25 cellular contexts compared by ENCODE assay signal in the genomic region with DNA sequence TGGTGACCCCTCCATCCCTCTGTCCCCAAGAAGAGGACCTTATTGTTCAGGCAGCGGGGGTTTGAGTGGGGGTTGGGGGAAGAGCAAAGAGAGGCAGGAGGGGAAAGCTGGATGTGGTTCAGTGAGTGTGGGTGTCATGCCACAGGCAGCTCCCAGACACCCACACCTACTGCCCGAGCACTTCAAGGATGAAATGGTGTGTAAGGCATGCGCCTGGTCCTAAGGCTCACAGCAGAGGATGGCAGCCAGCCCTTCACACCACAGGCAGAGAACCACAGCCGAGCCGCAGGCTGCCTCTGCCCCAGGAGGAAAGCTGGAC.
"Had no signal": no experiment of that assay in that cellular context is flagged by ENCODE, and none has a peak within 500 bp of the region (broad histone marks: within the 10 kb centered on the region; RNA-seq: fewer than 3 reads in every experiment).

No MANE protein-coding gene starts in this region.

- H3K9me3 Mint-ChIP-seq: activated naive CD4-positive, alpha-beta T cell treated with anti-CD3 and anti-CD28 coated beads, Interleukin-2, amount 10 ng/mL, durations not matched to agents 7 days and 5 days; activated naive CD8-positive, alpha-beta T cell treated with anti-CD3 and anti-CD28 coated beads, Interleukin-2, amount 10 ng/mL, durations not matched to agents 7 days and 5 days; activated T-cell treated with anti-CD3 and anti-CD28 coated beads, Interleukin-2, amount 50 U/mL, for 24 hours; stimulated activated effector memory CD8-positive, alpha-beta T cell treated with anti-CD3 and anti-CD28 coated beads, Interleukin-12 subunit alpha, Interleukin-12 subunit beta, amount 100 ng/mL, for 72 hours; T-helper 1 cell treated with Interleukin-12 subunit alpha and Interleukin-12 subunit beta and Interleukin-4 antibody, amounts not matched to agents 30 μg/mL and 1 μg/mL, for 36 hours had no signal

- H3K27me3 ChIP-seq: ascending aorta, breast epithelium, ovary, right lobe of liver, transverse colon had no signal

- H3K4me1 Mint-ChIP-seq: activated naive CD4-positive, alpha-beta T cell treated with anti-CD3 and anti-CD28 coated beads, Interleukin-2, amount 10 ng/mL, durations not matched to agents 7 days and 5 days; activated naive CD8-positive, alpha-beta T cell treated with anti-CD3 and anti-CD28 coated beads, Interleukin-2, amount 10 ng/mL, durations not matched to agents 7 days and 5 days; stimulated activated effector memory CD8-positive, alpha-beta T cell treated with anti-CD3 and anti-CD28 coated beads, Interleukin-12 subunit alpha, Interleukin-12 subunit beta, amount 100 ng/mL, for 72 hours had no signal

- H3K27ac ChIP-seq: ascending aorta, breast epithelium, ovary, right lobe of liver, skin epidermis, transverse colon, WERI-Rb-1 had no signal

- H3K9me3 ChIP-seq: ascending aorta, breast epithelium, ovary, right lobe of liver, transverse colon had no signal

- H3K27ac Mint-ChIP-seq: activated naive CD4-positive, alpha-beta T cell treated with anti-CD3 and anti-CD28 coated beads, Interleukin-2, amount 10 ng/mL, durations not matched to agents 7 days and 5 days; activated naive CD8-positive, alpha-beta T cell treated with anti-CD3 and anti-CD28 coated beads, Interleukin-2, amount 10 ng/mL, durations not matched to agents 7 days and 5 days; activated T-cell treated with anti-CD3 and anti-CD28 coated beads, Interleukin-2, amount 50 U/mL, for 24 hours; nephron; progenitor cell of endocrine pancreas; stimulated activated effector memory CD8-positive, alpha-beta T cell treated with anti-CD3 and anti-CD28 coated beads, Interleukin-12 subunit alpha, Interleukin-12 subunit beta, amount 100 ng/mL, for 72 hours; T-helper 1 cell treated with Interleukin-12 subunit alpha and Interleukin-12 subunit beta and Interleukin-4 antibody, amounts not matched to agents 30 μg/mL and 1 μg/mL, for 36 hours had no signal

- H3K4me1 ChIP-seq: ascending aorta, breast epithelium, right lobe of liver, transverse colon had no signal

- DNase-seq: activated CD4-positive, alpha-beta T cell treated with anti-CD3 and anti-CD28 coated beads for 48 hours; activated CD4-positive, alpha-beta T cell treated with anti-CD3 and anti-CD28 coated beads, Interleukin-2, amount 50 U/mL, for 48 hours; activated CD8-positive, alpha-beta memory T cell treated with anti-CD3 and anti-CD28 coated beads, Interleukin-2, amount 50 U/mL, for 48 hours; activated gamma-delta T cell; activated naive CD4-positive, alpha-beta T cell treated with anti-CD3 and anti-CD28 coated beads, Interleukin-2, amount 10 ng/mL, durations not matched to agents 7 days and 5 days; activated naive CD8-positive, alpha-beta T cell treated with anti-CD3 and anti-CD28 coated beads, Interleukin-2, amount 10 ng/mL, durations not matched to agents 7 days and 5 days; activated T-cell treated with anti-CD3 and anti-CD28 coated beads, Interleukin-2, amount 50 U/mL, for 24 hours; central memory CD4-positive, alpha-beta T cell; effector memory CD4-positive, alpha-beta T cell; left ventricle myocardium superior; ovary; right lobe of liver; stimulated activated CD4-positive, alpha-beta T cell treated with anti-CD3 and anti-CD28 coated beads, Interleukin-12 subunit alpha, Interleukin-12 subunit beta, amount 100 ng/mL, for 4 hours; stimulated activated CD4-positive, alpha-beta T cell treated with anti-CD3 and anti-CD28 coated beads, Interleukin-4, amount 100 ng/mL, for 24 hours; T1000; transverse colon; WERI-Rb-1 had no signal

- H3K4me3 ChIP-seq: ascending aorta, breast epithelium, ovary, right lobe of liver, skin epidermis, transverse colon had no signal

- ATAC-seq: activated CD4-positive, CD25-positive, alpha-beta regulatory T cell treated with anti-CD3 and anti-CD28 coated beads, Interleukin-2, amount 50 U/mL, for 24 hours; left ventricle myocardium superior; stimulated activated effector memory CD8-positive, alpha-beta T cell treated with anti-CD3 and anti-CD28 coated beads, Interleukin-12 subunit alpha, Interleukin-12 subunit beta, amount 100 ng/mL, for 72 hours had no signal

- H3K36me3 ChIP-seq: ascending aorta, breast epithelium, ovary, right lobe of liver, transverse colon, WERI-Rb-1 had no signal

- H3K4me3 Mint-ChIP-seq: activated naive CD4-positive, alpha-beta T cell treated with anti-CD3 and anti-CD28 coated beads, Interleukin-2, amount 10 ng/mL, durations not matched to agents 7 days and 5 days; activated naive CD8-positive, alpha-beta T cell treated with anti-CD3 and anti-CD28 coated beads, Interleukin-2, amount 10 ng/mL, durations not matched to agents 7 days and 5 days; activated T-cell treated with anti-CD3 and anti-CD28 coated beads, Interleukin-2, amount 50 U/mL, for 24 hours; nephron; stimulated activated effector memory CD8-positive, alpha-beta T cell treated with anti-CD3 and anti-CD28 coated beads, Interleukin-12 subunit alpha, Interleukin-12 subunit beta, amount 100 ng/mL, for 72 hours; T-helper 1 cell treated with Interleukin-12 subunit alpha and Interleukin-12 subunit beta and Interleukin-4 antibody, amounts not matched to agents 30 μg/mL and 1 μg/mL, for 36 hours had no signal
